ENCODE assay signal across 15 cellular contexts in the genomic region with DNA sequence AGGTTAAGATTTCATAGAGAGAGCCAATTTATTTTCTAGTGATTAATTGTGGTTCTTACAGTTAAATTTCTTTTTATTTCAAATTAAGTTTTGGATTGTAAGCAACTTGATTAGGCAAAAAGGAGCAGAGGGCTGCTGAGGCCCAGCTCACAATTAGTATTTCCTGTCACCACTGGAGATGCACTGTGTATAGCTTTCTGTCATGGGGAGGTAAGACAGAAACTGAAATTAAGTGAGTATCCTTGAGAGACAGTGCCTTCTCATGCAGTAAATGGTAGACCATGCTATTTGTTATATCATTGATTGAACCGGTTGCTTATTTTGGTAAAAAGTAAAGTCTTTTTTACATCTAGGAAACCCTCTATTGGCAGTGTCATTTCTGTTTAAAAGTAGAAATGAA.
DNase-seq lines count a peak whose midpoint lies in the region; ATAC-seq, FAIRE-seq and TF ChIP-seq lines count a peak whose summit lies in the region.
"Had no signal": no experiment of that assay in that cellular context is flagged by ENCODE, and none has a peak within 500 bp of the region (broad histone marks: within the 10 kb centered on the region; RNA-seq: fewer than 3 reads in every experiment).

No MANE protein-coding gene starts in this region.

- FAIRE-seq in kidney (lab: Jason Lieb, UNC): no peak

- H3K27ac ChIP-seq in kidney (ENCODE audit: low read depth in 2 of 2, low read length in 2 of 2): no peak overlapping the region
- H3K27ac ChIP-seq: colonic mucosa, neutrophil had no signal

- peaks cover 11% of the 10 kb centered on the region for H3K36me3 Mint-ChIP-seq in glutamatergic neuron (ENCODE audit: unreplicated experiment)
- H3K36me3 Mint-ChIP-seq in endothelial cell (ENCODE audit: low read depth, unreplicated experiment): peaks cover 14% of the 10 kb centered on the region

- no peak overlapping the region for H3K4me3 ChIP-seq in kidney (ENCODE audit: low read length in 2 of 2)
- H3K4me3 ChIP-seq: colonic mucosa had no signal

- H3K27ac Mint-ChIP-seq in glutamatergic neuron (ENCODE audit: unreplicated experiment) (no peak overlapping the region), endothelial cell (ENCODE audit: unreplicated experiment) (no peak overlapping the region)
- H3K27ac Mint-ChIP-seq: CD4-positive, CD25-positive, alpha-beta regulatory T cell had no signal

- no peak overlapping the region for H3K9ac ChIP-seq in kidney (ENCODE audit: low read length in 2 of 2)

- peak overlapping the region; percentile 43 for H3K4me3 Mint-ChIP-seq in glutamatergic neuron (ENCODE audit: unreplicated experiment)
- no peak overlapping the region for H3K4me3 Mint-ChIP-seq in endothelial cell (ENCODE audit: unreplicated experiment)
- H3K4me3 Mint-ChIP-seq: CD4-positive, CD25-positive, alpha-beta regulatory T cell had no signal

- ATAC-seq in GM18909 (IDR thresholded peaks at IDR 0.05; ENCODE audit: poor library complexity, unreplicated experiment) (peak; percentile 79), GM21619 (IDR thresholded peaks at IDR 0.05; ENCODE audit: unreplicated experiment) (peak; percentile 98), HG03097 (IDR thresholded peaks at IDR 0.05; ENCODE audit: low FRiP score, unreplicated experiment) (peak; percentile 76)
- ATAC-seq: activated CD4-positive, CD25-positive, alpha-beta regulatory T cell treated with anti-CD3 and anti-CD28 coated beads, Interleukin-2, amount 50 U/mL, for 24 hours had no signal

- H3K4me1 Mint-ChIP-seq in glutamatergic neuron (ENCODE audit: low read depth, unreplicated experiment): peaks cover 13% of the 10 kb centered on the region
- H3K4me1 Mint-ChIP-seq in endothelial cell (ENCODE audit: unreplicated experiment): peaks cover 3% of the 10 kb centered on the region
- H3K4me1 Mint-ChIP-seq: CD4-positive, CD25-positive, alpha-beta regulatory T cell had no signal

- peaks cover 6% of the 10 kb centered on the region for H3K9me3 Mint-ChIP-seq in glutamatergic neuron (ENCODE audit: unreplicated experiment)
- H3K9me3 Mint-ChIP-seq in endothelial cell (ENCODE audit: unreplicated experiment): no peaks in the 10 kb centered on the region

- H3K36me3 ChIP-seq in kidney (ENCODE audit: control insufficient read depth in 1 of 2, insufficient read depth in 2 of 2, low read length in 2 of 2): no peaks in the 10 kb centered on the region
- H3K36me3 ChIP-seq: colonic mucosa, neutrophil had no signal

- TF ChIP-seq CTCF in glutamatergic neuron (IDR thresholded peaks at IDR 0.05; ENCODE audit: partially characterized antibody, unreplicated experiment) (no peak), kidney (IDR thresholded peaks at IDR 0.05; ENCODE audit: borderline replicate concordance, extremely low read depth, insufficient read depth) (no peak), endothelial cell (IDR thresholded peaks at IDR 0.05; ENCODE audit: unreplicated experiment) (no peak)

- H3K9me3 ChIP-seq in kidney (ENCODE audit: control insufficient read depth in 1 of 2, low read length in 2 of 2): no peaks in the 10 kb centered on the region
- H3K9me3 ChIP-seq: colonic mucosa, neutrophil had no signal

- H3K4me1 ChIP-seq in kidney (ENCODE audit: control insufficient read depth in 1 of 2, insufficient read depth in 1 of 2, low read depth in 1 of 2, low read length in 2 of 2): no peaks in the 10 kb centered on the region
- H3K4me1 ChIP-seq: colonic mucosa had no signal

- DNase-seq in glutamatergic neuron: no peak
- no peak for DNase-seq in NCI-H2081 (lab: John Stamatoyannopoulos, UW)
- no peak for DNase-seq in kidney
- no peak for DNase-seq in endothelial cell (ENCODE audit: low spot score)
- DNase-seq: activated T-cell treated with anti-CD3 and anti-CD28 coated beads, Interleukin-2, amount 50 U/mL, for 48 hours; colonic mucosa; mesenchymal stem cell; substantia nigra; SW 1271 had no signal

- H3K27me3 Mint-ChIP-seq in glutamatergic neuron (ENCODE audit: unreplicated experiment) (no peaks in the 10 kb centered on the region), endothelial cell (ENCODE audit: unreplicated experiment) (no peaks in the 10 kb centered on the region)
- H3K27me3 Mint-ChIP-seq: CD4-positive, CD25-positive, alpha-beta regulatory T cell had no signal

- intact Hi-C loops in kidney (cut with DNase I): no loop called here
